In the genomic region with DNA sequence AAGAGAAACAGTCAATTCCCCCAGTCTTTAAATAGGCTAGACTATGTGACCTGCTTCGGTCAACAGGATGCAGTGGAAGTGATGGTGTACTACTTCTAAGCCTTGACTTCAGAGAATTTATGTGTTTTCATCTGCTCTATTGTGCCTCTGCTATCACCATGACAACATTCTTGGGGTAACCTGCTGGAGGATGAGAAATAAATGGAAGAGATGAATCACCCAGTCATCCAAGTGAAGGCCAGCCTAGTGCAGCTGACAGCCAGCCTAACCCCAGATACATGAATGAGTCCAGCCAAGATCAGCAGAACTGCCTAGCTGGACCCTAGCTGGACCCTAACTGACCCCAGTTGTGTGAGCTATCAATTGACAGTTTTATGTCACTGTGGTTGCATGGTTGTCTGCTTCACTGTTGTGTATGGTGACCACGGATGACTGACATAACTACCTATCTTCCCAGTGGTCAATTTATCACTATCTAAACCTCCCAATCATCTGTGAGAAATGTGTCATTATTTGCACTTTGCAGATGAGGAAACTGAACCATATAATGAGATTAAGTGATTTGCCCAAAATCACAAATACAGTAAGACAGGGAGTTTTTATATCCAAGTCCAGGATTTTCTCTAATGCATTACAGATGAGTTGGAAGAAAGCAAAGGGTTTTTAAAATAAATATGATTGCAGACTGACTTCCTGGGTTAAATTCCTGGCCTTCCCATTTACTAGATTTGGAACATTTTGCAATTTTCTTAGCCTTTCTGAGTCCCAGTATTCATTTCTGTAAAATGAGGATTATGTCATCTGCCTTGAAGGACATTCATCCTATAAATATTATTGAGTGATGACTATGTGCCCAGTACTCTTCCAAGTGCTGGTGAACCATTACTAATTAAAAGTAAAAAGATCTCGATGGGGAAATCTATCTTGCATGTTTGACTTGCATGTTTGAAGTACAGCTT, we compare ENCODE assay signal across 13 cellular contexts.
DNase-seq lines count a peak whose midpoint lies in the region; ATAC-seq and TF ChIP-seq lines count a peak whose summit lies in the region.
"Had no signal": no experiment of that assay in that cellular context is flagged by ENCODE, and none has a peak within 500 bp of the region (broad histone marks: within the 10 kb centered on the region; RNA-seq: fewer than 3 reads in every experiment).

No MANE protein-coding gene starts in this region.

- peaks cover 0 to 5% of the 10 kb centered on the region in 2 donors for H3K4me1 ChIP-seq in right atrium auricular region
- no peaks in the 10 kb centered on the region for H3K4me1 ChIP-seq in transverse colon
- H3K4me1 ChIP-seq: BLaER1 treated with 17β-estradiol and CSF1 and Interleukin-3, amounts not matched to agents 10 nM and 100 nM; prostate gland had no signal

- ATAC-seq in Right ventricle myocardium inferior: peak; percentile 30
- ATAC-seq: GM12878 had no signal

- CTCF ChIA-PET in activated CD4-positive, alpha-beta memory T cell treated with anti-CD3 and anti-CD28 coated beads, Interleukin-2, amount 10 ng/mL, durations not matched to agents 7 days and 5 days (lab: Charles Lee): no interaction called here

- intact Hi-C loops in Right ventricle myocardium inferior (cut with DNase I): loop anchor here (2.0 kb wide), 1 partner anchor 78 kb away; no protein-coding TSS in a partner anchor
- intact Hi-C loops in transverse colon (cut with DNase I; ENCODE audit: low total_unique reads): no loop called here

- H3K27me3 Mint-ChIP-seq in activated CD4-positive, alpha-beta memory T cell treated with anti-CD3 and anti-CD28 coated beads, Interleukin-2, amount 10 ng/mL, durations not matched to agents 7 days and 5 days: no peaks in the 10 kb centered on the region

- H3K27me3 ChIP-seq in right atrium auricular region: no peaks in the 10 kb centered on the region
- H3K27me3 ChIP-seq in transverse colon: no peaks in the 10 kb centered on the region
- H3K27me3 ChIP-seq: BLaER1 treated with 17β-estradiol and CSF1 and Interleukin-3, amounts not matched to agents 10 nM and 100 nM had no signal

- H3K27ac ChIP-seq in right atrium auricular region (peak overlapping the region in 1 of 2 donors; percentile 21), transverse colon (peak overlapping the region in 2 of 4 donors; percentile 6 to 44)
- H3K27ac ChIP-seq: BLaER1 treated with 17β-estradiol and CSF1 and Interleukin-3, amounts not matched to agents 10 nM and 100 nM; prostate gland had no signal

- H3K4me3 Mint-ChIP-seq in activated CD4-positive, alpha-beta memory T cell treated with anti-CD3 and anti-CD28 coated beads, Interleukin-2, amount 10 ng/mL, durations not matched to agents 7 days and 5 days: no peak overlapping the region
- H3K4me3 Mint-ChIP-seq: T-helper 1 cell treated with Interleukin-12 subunit alpha and Interleukin-12 subunit beta and Interleukin-4 antibody, amounts not matched to agents 30 μg/mL and 1 μg/mL, for 36 hours had no signal

- no peaks in the 10 kb centered on the region for H3K36me3 Mint-ChIP-seq in activated CD4-positive, alpha-beta memory T cell treated with anti-CD3 and anti-CD28 coated beads, Interleukin-2, amount 10 ng/mL, durations not matched to agents 7 days and 5 days (ENCODE audit: low read depth)

- no peaks in the 10 kb centered on the region for H3K4me1 Mint-ChIP-seq in activated CD4-positive, alpha-beta memory T cell treated with anti-CD3 and anti-CD28 coated beads, Interleukin-2, amount 10 ng/mL, durations not matched to agents 7 days and 5 days

- H3K9me3 ChIP-seq in right atrium auricular region: no peaks in the 10 kb centered on the region
- H3K9me3 ChIP-seq in transverse colon: no peaks in the 10 kb centered on the region
- H3K9me3 ChIP-seq: BLaER1 treated with 17β-estradiol and CSF1 and Interleukin-3, amounts not matched to agents 10 nM and 100 nM; prostate gland had no signal

- no peak overlapping the region for H3K27ac Mint-ChIP-seq in activated CD4-positive, alpha-beta memory T cell treated with anti-CD3 and anti-CD28 coated beads, Interleukin-2, amount 10 ng/mL, durations not matched to agents 7 days and 5 days
- H3K27ac Mint-ChIP-seq: T-helper 1 cell treated with Interleukin-12 subunit alpha and Interleukin-12 subunit beta and Interleukin-4 antibody, amounts not matched to agents 30 μg/mL and 1 μg/mL, for 36 hours had no signal

- TF ChIP-seq POLR2A in transverse colon (IDR thresholded peaks at IDR 0.05): no peak

- TF ChIP-seq EP300 in transverse colon (IDR thresholded peaks at IDR 0.05; ENCODE audit: low read depth): no peak

- peaks cover 14% of the 10 kb centered on the region for H3K9me3 Mint-ChIP-seq in activated CD4-positive, alpha-beta memory T cell treated with anti-CD3 and anti-CD28 coated beads, Interleukin-2, amount 10 ng/mL, durations not matched to agents 7 days and 5 days

- H3K36me3 ChIP-seq in right atrium auricular region (no peaks in the 10 kb centered on the region), transverse colon (no peaks in the 10 kb centered on the region)
- H3K36me3 ChIP-seq: BLaER1 treated with 17β-estradiol and CSF1 and Interleukin-3, amounts not matched to agents 10 nM and 100 nM; prostate gland had no signal

- POLR2A ChIA-PET in activated CD4-positive, alpha-beta memory T cell treated with anti-CD3 and anti-CD28 coated beads, Interleukin-2, amount 10 ng/mL, durations not matched to agents 7 days and 5 days (lab: Charles Lee): no interaction called here

- TF ChIP-seq CTCF in right atrium auricular region (IDR thresholded peaks at IDR 0.05) (no peak), astrocyte of the cerebellum (IDR thresholded peaks at IDR 0.05; ENCODE audit: low read depth, low read length, missing control alignments) (no peak), transverse colon (IDR thresholded peaks at IDR 0.05) (no peak)

- WGBS in transverse colon (ENCODE audit: low coverage in 1 of 2), 2 donors: 47 to 59% methylated on average over 3 of the region's 3 CpGs

- in situ Hi-C loops in astrocyte of the cerebellum (cut with HindIII; ENCODE audit: low sequenced_read_pairs): no loop called here
- in situ Hi-C loops in transverse colon (cut with MboI; ENCODE audit: low pct_ligation_motif_present in 1 of 4, low pct_unique_long_range_greater_than_20kb in 1 of 4, low sequenced_read_pairs in 3 of 4): no loop called here

- H3K4me3 ChIP-seq in right atrium auricular region (no peak overlapping the region), astrocyte of the cerebellum (ENCODE audit: low read depth, low read length) (no peak overlapping the region), transverse colon (no peak overlapping the region)
- H3K4me3 ChIP-seq: BLaER1 treated with 17β-estradiol and CSF1 and Interleukin-3, amounts not matched to agents 10 nM and 100 nM; GM12878; prostate gland had no signal

- DNase-seq in Right ventricle myocardium inferior (ENCODE audit: missing footprints) (no peak), right atrium auricular region (ENCODE audit: low spot score) (no peak), astrocyte of the cerebellum (ENCODE audit: low read depth) (peak; percentile 15), hepatic stellate cell (ENCODE audit: low spot score) (peak; percentile 71), retina (no peak), C1 segment of cervical spinal cord (lab: John Stamatoyannopoulos, UW) (no peak), transverse colon (no peak)
- no peak for DNase-seq in activated CD4-positive, alpha-beta memory T cell treated with anti-CD3 and anti-CD28 coated beads, Interleukin-2, amount 10 ng/mL, durations not matched to agents 7 days and 5 days
- DNase-seq: cortex of kidney had no signal

Comparison
In these comparisons a context has a peak if more than half of its experiments do, and no peak if none do; other contexts are left out.
1. DNase-seq: peak in astrocyte of the cerebellum (single experiment) and hepatic stellate cell (single experiment); none in Right ventricle myocardium inferior (single experiment), right atrium auricular region (single experiment), activated CD4-positive, alpha-beta memory T cell treated with anti-CD3 and anti-CD28 coated beads, Interleukin-2, amount 10 ng/mL, durations not matched to agents 7 days and 5 days (single experiment), retina (single experiment), C1 segment of cervical spinal cord (0 of 14) and transverse colon (single experiment).